In the genomic region with DNA sequence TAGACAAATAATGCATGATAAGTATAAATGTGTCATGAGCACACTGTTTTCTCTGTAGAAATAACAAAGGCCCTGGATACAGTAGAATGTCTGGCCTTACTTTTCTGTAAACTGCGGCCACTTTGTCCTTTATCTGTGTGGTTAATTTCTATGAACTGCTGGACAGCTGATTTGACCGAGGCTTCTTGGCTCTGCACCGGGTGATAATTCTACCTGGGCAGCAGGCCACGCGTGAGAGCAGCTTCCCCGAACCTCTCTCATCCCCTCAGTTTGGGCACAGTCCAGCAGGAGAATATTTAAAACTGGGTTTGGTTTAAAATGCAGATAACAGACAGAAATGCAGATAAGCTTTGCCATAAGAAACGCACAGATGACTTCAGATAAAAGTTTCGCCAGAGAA, we compare ENCODE assay signal across 24 cellular contexts.
DNase-seq lines count a peak whose midpoint lies in the region; ATAC-seq and TF ChIP-seq lines count a peak whose summit lies in the region.
"Had no signal": no experiment of that assay in that cellular context is flagged by ENCODE, and none has a peak within 500 bp of the region (broad histone marks: within the 10 kb centered on the region; RNA-seq: fewer than 3 reads in every experiment).

No MANE protein-coding gene starts in this region.

- ATAC-seq in left ventricle myocardium superior (peak; percentile 82), HG02571 (IDR thresholded peaks at IDR 0.05; ENCODE audit: unreplicated experiment) (no peak), HG02610 (IDR thresholded peaks at IDR 0.05; ENCODE audit: unreplicated experiment) (no peak)
- ATAC-seq: HCT116, K562 had no signal

- no peaks in the 10 kb centered on the region for H3K79me1 ChIP-seq in H9 (ENCODE audit: insufficient read depth, low read depth, low read length, poor library complexity, severe bottlenecking)

- H2BK20ac ChIP-seq in H9 (ENCODE audit: low read depth, low read length, poor library complexity, severe bottlenecking) = peak overlapping the region; percentile 97

- no peaks in the 10 kb centered on the region for H4K20me1 ChIP-seq in H9 (ENCODE audit: control insufficient read depth, insufficient read depth, insufficient read length)

- TF ChIP-seq CTCF in H9 (conservative IDR thresholded peaks at IDR 0.05) (no peak), nephron (IDR thresholded peaks at IDR 0.05; ENCODE audit: unreplicated experiment in 3 of 3) (no peak), nephron progenitor cell (IDR thresholded peaks at IDR 0.05) (no peak)

- H2BK120ac ChIP-seq in H9 (ENCODE audit: low read depth, low read length, poor library complexity, severe bottlenecking) = no peak overlapping the region

- H3K14ac ChIP-seq in H9 (ENCODE audit: insufficient read depth, low read length) = no peak overlapping the region

- no peak overlapping the region for H3K27ac ChIP-seq in H9 (ENCODE audit: insufficient read length, low read depth, low read length)
- H3K27ac ChIP-seq: C4-2B, PC-9 had no signal

- no peak overlapping the region for H2AFZ ChIP-seq in H9 (ENCODE audit: low read length)
- H2AFZ ChIP-seq: PC-9 had no signal

- no peak overlapping the region for H3T11ph ChIP-seq in H9 (ENCODE audit: low read length)

- H3K4me3 Mint-ChIP-seq in H9 (no peak overlapping the region), nephron (no peak overlapping the region), nephron progenitor cell (no peak overlapping the region)
- H3K4me3 Mint-ChIP-seq: CD8-positive, alpha-beta memory T cell had no signal

- H3K4me1 Mint-ChIP-seq in H9 = peaks cover 43 to 47% of the 10 kb centered on the region in 2 experiments
- H3K4me1 Mint-ChIP-seq in nephron = peaks cover 23% of the 10 kb centered on the region
- no peaks in the 10 kb centered on the region for H3K4me1 Mint-ChIP-seq in nephron progenitor cell
- H3K4me1 Mint-ChIP-seq: CD8-positive, alpha-beta memory T cell had no signal

- H3K23ac ChIP-seq in H9 (ENCODE audit: insufficient read length, low read depth, low read length) = no peak overlapping the region

- WGBS in H9 (ENCODE audit: extremely low coverage, insufficient read length, low lambda C conversion rate) = no CpG with 5 or more reads among the region's 8 CpGs

- no peaks in the 10 kb centered on the region for H3K23me2 ChIP-seq in H9 (ENCODE audit: insufficient read length, low read depth, low read length, poor library complexity, severe bottlenecking)

- no peak overlapping the region for H3K4ac ChIP-seq in H9 (ENCODE audit: low read depth, low read length)

- no peak overlapping the region for H2BK5ac ChIP-seq in H9 (ENCODE audit: insufficient read length, low read length)

- peaks cover 10% of the 10 kb centered on the region; the same call in 1 of the 2 replicates for H3K4me1 ChIP-seq in H9 (ENCODE audit: insufficient read depth, low read length)

- no peak overlapping the region for H3K9ac ChIP-seq in H9 (ENCODE audit: extremely low read depth, insufficient read length, low read length)

- H4K5ac ChIP-seq in H9 (ENCODE audit: insufficient read length, low read depth, low read length) = no peak overlapping the region

- no peak overlapping the region for H2BK12ac ChIP-seq in H9 (ENCODE audit: insufficient read length, low read depth, low read length)

- H2BK15ac ChIP-seq in H9 (ENCODE audit: low read depth, low read length) = no peak overlapping the region

- H3K9me3 Mint-ChIP-seq in H9 (no peaks in the 10 kb centered on the region), nephron (no peaks in the 10 kb centered on the region), nephron progenitor cell (no peaks in the 10 kb centered on the region)
- H3K9me3 Mint-ChIP-seq: CD8-positive, alpha-beta memory T cell had no signal

- H3K27me3 Mint-ChIP-seq in H9 (ENCODE audit: low read depth) = no peaks in the 10 kb centered on the region
- H3K27me3 Mint-ChIP-seq in nephron (ENCODE audit: low read depth) = no peaks in the 10 kb centered on the region
- H3K27me3 Mint-ChIP-seq in nephron progenitor cell (ENCODE audit: low read depth, poor library complexity) = peaks cover 14% of the 10 kb centered on the region

- H4K8ac ChIP-seq in H9 (replicated peaks; ENCODE audit: insufficient read length, low read depth, low read length) = no peak overlapping the region

- intact Hi-C loops in left ventricle myocardium superior (cut with micrococcal nuclease) = no loop called here

- H3K27ac Mint-ChIP-seq in H9 = peak overlapping the region in 2 of 3 experiments; percentile 2 to 21; a peak in 2 of 7 replicates
- peak overlapping the region in 2 of 3 experiments; percentile 22 to 60 for H3K27ac Mint-ChIP-seq in nephron
- no peak overlapping the region for H3K27ac Mint-ChIP-seq in nephron progenitor cell
- H3K27ac Mint-ChIP-seq: CD8-positive, alpha-beta memory T cell had no signal

- H3K56ac ChIP-seq in H9 (ENCODE audit: insufficient read length, low read depth, low read length) = no peak overlapping the region

- no peaks in the 10 kb centered on the region for H3K9me3 ChIP-seq in H9 (ENCODE audit: control insufficient read depth, low read depth, low read length)
- H3K9me3 ChIP-seq: MG63 had no signal

- H3K36me3 Mint-ChIP-seq in H9 (ENCODE audit: insufficient read depth in 1 of 3, low read depth in 3 of 3) (no peaks in the 10 kb centered on the region; a peak in 1 of 7 replicates), nephron (ENCODE audit: low read depth) (no peaks in the 10 kb centered on the region), nephron progenitor cell (ENCODE audit: low read depth) (no peaks in the 10 kb centered on the region)
- H3K36me3 Mint-ChIP-seq: CD8-positive, alpha-beta memory T cell had no signal

- DNase-seq in H9 = no peak
- peak; percentile 21 for DNase-seq in cerebellum (ENCODE audit: low spot score)
- peak; percentile 43 for DNase-seq in left ventricle myocardium superior
- DNase-seq in nephron progenitor cell = no peak
- no peak for DNase-seq in HuH-7 (ENCODE audit: low spot score)
- DNase-seq: Calu3; CD8-positive, alpha-beta memory T cell; DMS153; GOT3; MG63; NCI-H1417 treated with DMSO at 0.1 percent for 48 hours; NCI-H187; NCI-H2107; NCI-H510A; NCI-H748 treated with DMSO at 0.1 percent for 48 hours; PC-9; RPMI8226; SIG-M5 had no signal

- H4K91ac ChIP-seq in H9 (ENCODE audit: insufficient read length, low read depth, low read length) = no peak overlapping the region

- no peaks in the 10 kb centered on the region for H3K27me3 ChIP-seq in H9 (ENCODE audit: insufficient read depth, low read length)
- H3K27me3 ChIP-seq: MG63 had no signal

- H2AK5ac ChIP-seq in H9 (ENCODE audit: insufficient read length, low read length) = no peak overlapping the region

- H3K18ac ChIP-seq in H9 (ENCODE audit: insufficient read length, low read depth, low read length) = no peak overlapping the region

- H3K4me2 ChIP-seq in H9 (ENCODE audit: insufficient read depth, insufficient read length, low read length) = no peak overlapping the region
- H3K4me2 ChIP-seq: PC-9 had no signal

- no peaks in the 10 kb centered on the region; the same call in 1 of the 2 replicates for H3K79me2 ChIP-seq in H9 (ENCODE audit: insufficient read depth, low read length)

Comparison
In these comparisons a context has a peak if more than half of its experiments do, and no peak if none do; other contexts are left out.
1. DNase-seq: peak in cerebellum (single experiment) and left ventricle myocardium superior (single experiment); none in H9 (single experiment), nephron progenitor cell (single experiment) and HuH-7 (single experiment).